ENCODE assay signal across 14 cellular contexts in the genomic region with DNA sequence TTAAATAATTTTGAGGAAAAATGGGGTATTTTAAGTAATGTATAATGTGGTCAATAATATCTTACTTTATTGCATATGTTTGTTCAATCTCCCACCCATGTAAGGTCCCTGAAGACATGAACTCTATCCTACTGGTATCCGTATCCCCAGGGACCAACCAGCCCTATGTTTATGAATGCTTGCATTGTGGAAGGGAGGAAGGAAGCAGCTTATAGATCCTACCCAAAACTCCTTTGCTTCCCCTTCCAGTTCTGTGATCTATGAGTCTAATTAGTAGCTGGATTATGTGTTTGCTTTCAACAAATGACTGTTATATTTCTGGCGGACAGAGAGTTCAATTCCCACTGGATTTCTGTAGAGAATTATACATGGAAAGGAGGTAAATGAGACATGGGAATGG. TPM values are rescaled to one million over a fixed set of nuclear protein-coding genes. Genes with fewer than 3 reads are reported as not detected.
DNase-seq lines count a peak whose midpoint lies in the region; ATAC-seq and TF ChIP-seq lines count a peak whose summit lies in the region.
"Had no signal": no experiment of that assay in that cellular context is flagged by ENCODE, and none has a peak within 500 bp of the region (broad histone marks: within the 10 kb centered on the region; RNA-seq: fewer than 3 reads in every experiment).

No MANE protein-coding gene starts in this region.

- no peak overlapping the region for H2AFZ ChIP-seq in OCI-LY3 (ENCODE audit: low read depth, low read length)

- no peak for TF ChIP-seq POLR2A in lower leg skin (IDR thresholded peaks at IDR 0.05)

- H3K4me2 ChIP-seq in OCI-LY3 (ENCODE audit: low read length) = peak overlapping the region; percentile 27; the same call in 1 of the 2 replicates

- peak overlapping the region; percentile 47 for H3K27ac ChIP-seq in OCI-LY3 (ENCODE audit: low read length)

- H3K9ac ChIP-seq in OCI-LY3 (ENCODE audit: low read length) = no peak overlapping the region

- TF ChIP-seq CTCF in OCI-LY3 (IDR thresholded peaks at IDR 0.05; ENCODE audit: low read depth, low read length) = no peak
- TF ChIP-seq CTCF in brain (conservative IDR thresholded peaks at IDR 0.05) = no peak
- no peak for TF ChIP-seq CTCF in lower leg skin (IDR thresholded peaks at IDR 0.05)

- H3K9me3 ChIP-seq in OCI-LY3 (ENCODE audit: insufficient read depth, low read length) = no peaks in the 10 kb centered on the region
- H3K9me3 ChIP-seq: Peyer's patch, upper lobe of right lung had no signal

- H3K36me3 Mint-ChIP-seq in activated T-cell treated with anti-CD3 and anti-CD28 coated beads, Interleukin-2, amount 50 U/mL, for 72 hours (ENCODE audit: insufficient read depth in 2 of 2) = peaks cover 3 to 15% of the 10 kb centered on the region in 2 donors
- peaks cover 26% of the 10 kb centered on the region for H3K36me3 Mint-ChIP-seq in brain
- H3K36me3 Mint-ChIP-seq in stimulated activated effector memory CD8-positive, alpha-beta T cell treated with anti-CD3 and anti-CD28 coated beads, Interleukin-12 subunit alpha, Interleukin-12 subunit beta, amount 100 ng/mL, for 72 hours = peaks cover 80% of the 10 kb centered on the region

- no peaks in the 10 kb centered on the region for H4K20me1 ChIP-seq in OCI-LY3 (ENCODE audit: insufficient read depth, low read length)

- H3K27me3 ChIP-seq in OCI-LY3 (ENCODE audit: low read depth, low read length) = no peaks in the 10 kb centered on the region
- H3K27me3 ChIP-seq: dorsolateral prefrontal cortex, Peyer's patch, upper lobe of right lung had no signal

- peaks cover 12% of the 10 kb centered on the region for H3K36me3 ChIP-seq in OCI-LY3 (replicated peaks; ENCODE audit: low read depth, low read length)
- H3K36me3 ChIP-seq: upper lobe of right lung had no signal

- peak overlapping the region; percentile 30 to 61 for H3K4me3 Mint-ChIP-seq in activated T-cell treated with anti-CD3 and anti-CD28 coated beads, Interleukin-2, amount 50 U/mL, for 72 hours
- peak overlapping the region in 4 of 5 experiments; percentile 24 to 84 (median 69) for H3K4me3 Mint-ChIP-seq in brain
- peak overlapping the region; percentile 75 for H3K4me3 Mint-ChIP-seq in stimulated activated effector memory CD8-positive, alpha-beta T cell treated with anti-CD3 and anti-CD28 coated beads, Interleukin-12 subunit alpha, Interleukin-12 subunit beta, amount 100 ng/mL, for 72 hours

- no peak for DNase-seq in activated T-cell treated with anti-CD3 and anti-CD28 coated beads, Interleukin-2, amount 50 U/mL, for 72 hours
- DNase-seq in activated T-cell treated with anti-CD3 and anti-CD28 coated beads for 4 hours = no peak
- no peak for DNase-seq in stimulated activated effector memory CD8-positive, alpha-beta T cell treated with anti-CD3 and anti-CD28 coated beads, Interleukin-12 subunit alpha, Interleukin-12 subunit beta, amount 100 ng/mL, for 72 hours (ENCODE audit: low spot score in 2 of 2)
- DNase-seq in lower leg skin (ENCODE audit: low spot score in 2 of 2) = no peak
- no peak for DNase-seq in glomerular visceral epithelial cell (ENCODE audit: extremely low spot score)
- no peak for DNase-seq in SW480 (ENCODE audit: low spot score)
- DNase-seq: aorta, dorsolateral prefrontal cortex, mesenchymal stem cell, NCI-H226, Peyer's patch, upper lobe of right lung had no signal

- H3K4me1 Mint-ChIP-seq in activated T-cell treated with anti-CD3 and anti-CD28 coated beads, Interleukin-2, amount 50 U/mL, for 72 hours (ENCODE audit: low read depth) = peaks cover 51% of the 10 kb centered on the region
- peaks cover 28% of the 10 kb centered on the region for H3K4me1 Mint-ChIP-seq in brain
- peaks cover 16% of the 10 kb centered on the region for H3K4me1 Mint-ChIP-seq in stimulated activated effector memory CD8-positive, alpha-beta T cell treated with anti-CD3 and anti-CD28 coated beads, Interleukin-12 subunit alpha, Interleukin-12 subunit beta, amount 100 ng/mL, for 72 hours

- ATAC-seq in activated T-cell treated with anti-CD3 and anti-CD28 coated beads, Interleukin-2, amount 50 U/mL, for 72 hours (replicated peaks in 1 of 2) = no peak
- no peak for ATAC-seq in stimulated activated effector memory CD8-positive, alpha-beta T cell treated with anti-CD3 and anti-CD28 coated beads, Interleukin-12 subunit alpha, Interleukin-12 subunit beta, amount 100 ng/mL, for 72 hours
- ATAC-seq: upper lobe of right lung had no signal

- peaks cover 7% of the 10 kb centered on the region for H3K79me2 ChIP-seq in OCI-LY3 (ENCODE audit: low read length)

- peak overlapping the region; percentile 66 for H3K27ac Mint-ChIP-seq in activated T-cell treated with anti-CD3 and anti-CD28 coated beads, Interleukin-2, amount 50 U/mL, for 72 hours
- peak overlapping the region in 2 of 5 experiments; percentile 4 to 55 for H3K27ac Mint-ChIP-seq in brain
- no peak overlapping the region for H3K27ac Mint-ChIP-seq in stimulated activated effector memory CD8-positive, alpha-beta T cell treated with anti-CD3 and anti-CD28 coated beads, Interleukin-12 subunit alpha, Interleukin-12 subunit beta, amount 100 ng/mL, for 72 hours

- no peaks in the 10 kb centered on the region for H3K9me3 Mint-ChIP-seq in activated T-cell treated with anti-CD3 and anti-CD28 coated beads, Interleukin-2, amount 50 U/mL, for 72 hours
- H3K9me3 Mint-ChIP-seq in brain = no peaks in the 10 kb centered on the region
- no peaks in the 10 kb centered on the region for H3K9me3 Mint-ChIP-seq in stimulated activated effector memory CD8-positive, alpha-beta T cell treated with anti-CD3 and anti-CD28 coated beads, Interleukin-12 subunit alpha, Interleukin-12 subunit beta, amount 100 ng/mL, for 72 hours

- peaks cover 24% of the 10 kb centered on the region for H3K4me1 ChIP-seq in OCI-LY3 (ENCODE audit: low read length)

- H3K4me3 ChIP-seq in OCI-LY3 (ENCODE audit: low read length) (no peak overlapping the region), lower leg skin (ENCODE audit: low read depth, poor library complexity, severe bottlenecking) (no peak overlapping the region)

- intact Hi-C loops in lower leg skin (cut with DNase I; ENCODE audit: low total_unique reads) = no loop called here

- no peaks in the 10 kb centered on the region for H3K27me3 Mint-ChIP-seq in activated T-cell treated with anti-CD3 and anti-CD28 coated beads, Interleukin-2, amount 50 U/mL, for 72 hours (ENCODE audit: low read depth)
- H3K27me3 Mint-ChIP-seq in brain = no peaks in the 10 kb centered on the region

- 73 to 76% methylated on average over 2 of the region's 2 CpGs for WGBS in lower leg skin, 2 donors

RNA-seq across cellular contexts. Expression of a gene that starts 45.6 kb away (rescaled TPM):
- total RNA-seq in activated T-cell treated with anti-CD3 and anti-CD28 coated beads, Interleukin-2, amount 50 U/mL, for 72 hours = 10 to 100 TPM; 81.0 to 81.2 TPM
- 2.1 TPM for polyA plus RNA-seq in brain (ENCODE audit: insufficient read depth, low read depth, low replicate concordance)
- 10 to 100 TPM in 2 of 4 donors, 1 to 10 TPM in 2; 7.7 to 11.4 (median 9.0) TPM for total RNA-seq in lower leg skin

Comparison
In these comparisons a context has a peak if more than half of its experiments do, and no peak if none do; other contexts are left out.
1. RNA of a gene that starts 45.6 kb away (total RNA-seq): 81.0 to 81.2 TPM in activated T-cell treated with anti-CD3 and anti-CD28 coated beads, Interleukin-2, amount 50 U/mL, for 72 hours; 7.7 to 11.4 TPM in lower leg skin; every median in the first group is over 4 times any median in the second.
2. Peak in every context shown above with its lines, with median percentiles within 50 percentile points of each other: H3K4me3 Mint-ChIP-seq.